In the genomic region with DNA sequence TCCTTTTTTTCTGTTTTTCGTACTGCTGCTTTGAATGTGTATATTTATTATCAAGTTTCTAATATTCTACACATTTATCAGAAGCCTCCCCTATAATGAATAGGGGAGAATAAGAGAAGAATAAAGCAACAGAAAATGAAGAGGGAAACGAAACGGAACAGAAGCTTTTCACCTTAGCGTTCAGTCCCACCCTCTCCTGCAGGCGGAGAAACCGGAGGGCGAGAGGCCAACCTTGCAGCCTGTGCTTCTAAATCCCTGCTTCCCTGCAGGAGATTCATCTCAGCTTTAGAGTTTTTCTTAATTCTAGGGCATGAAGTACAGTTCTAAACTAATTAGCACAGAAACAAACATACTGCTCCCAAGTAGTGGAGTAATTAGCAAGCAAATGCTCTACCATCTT, we compare ENCODE assay signal across 10 cellular contexts.
A peak's percentile ranks its signal among the peaks of the same experiment; 100 is the strongest.
DNase-seq lines count a peak whose midpoint lies in the region; ATAC-seq lines count a peak whose summit lies in the region.
"Had no signal": no experiment of that assay in that cellular context is flagged by ENCODE, and none has a peak within 500 bp of the region (broad histone marks: within the 10 kb centered on the region; RNA-seq: fewer than 3 reads in every experiment).

No MANE protein-coding gene starts in this region.

- H3K27ac ChIP-seq in iPS-18a (ENCODE audit: low read length): no peak overlapping the region
- H3K27ac ChIP-seq: A549 had no signal

- H3K27me3 ChIP-seq in iPS-18a (ENCODE audit: control insufficient read depth, insufficient read depth, low read length): no peaks in the 10 kb centered on the region

- DNase-seq in activated CD4-positive, alpha-beta T cell treated with anti-CD3 and anti-CD28 coated beads for 36 hours: no peak
- no peak for DNase-seq in activated CD4-positive, alpha-beta T cell treated with anti-CD3 and anti-CD28 coated beads for 48 hours
- peak; percentile 11 for DNase-seq in activated CD8-positive, alpha-beta T cell treated with anti-CD3 and anti-CD28 coated beads, Interleukin-2, amount 10 ng/mL, durations not matched to agents 7 days and 5 days
- DNase-seq in stimulated activated effector memory CD8-positive, alpha-beta T cell treated with anti-CD3 and anti-CD28 coated beads, Interleukin-12 subunit alpha, Interleukin-12 subunit beta, amount 100 ng/mL, for 72 hours (ENCODE audit: low spot score in 2 of 2): peak in 1 of 2 donors; percentile 41
- DNase-seq in head of caudate nucleus: no peak
- no peak for DNase-seq in mesenteric fat pad (ENCODE audit: low spot score)
- no peak for DNase-seq in anterior cingulate cortex (lab: John Stamatoyannopoulos, UW)

- peak overlapping the region; percentile 95 for H3K27ac Mint-ChIP-seq in activated CD4-positive, alpha-beta T cell treated with anti-CD3 and anti-CD28 coated beads for 36 hours
- H3K27ac Mint-ChIP-seq in activated CD8-positive, alpha-beta T cell treated with anti-CD3 and anti-CD28 coated beads, Interleukin-2, amount 10 ng/mL, durations not matched to agents 7 days and 5 days: peak overlapping the region; percentile 98
- H3K27ac Mint-ChIP-seq in stimulated activated effector memory CD8-positive, alpha-beta T cell treated with anti-CD3 and anti-CD28 coated beads, Interleukin-12 subunit alpha, Interleukin-12 subunit beta, amount 100 ng/mL, for 72 hours: peak overlapping the region; percentile 85

- POLR2A ChIA-PET in activated CD4-positive, alpha-beta T cell treated with anti-CD3 and anti-CD28 coated beads for 36 hours (lab: Charles Lee): interaction anchor here (1.3 kb wide), 1 partner anchor 130 kb away, joined by 7 read pairs; no protein-coding TSS in a partner anchor
- POLR2A ChIA-PET in activated CD8-positive, alpha-beta T cell treated with anti-CD3 and anti-CD28 coated beads, Interleukin-2, amount 10 ng/mL, durations not matched to agents 7 days and 5 days (lab: Charles Lee): interaction anchor here (0.6 to 6.9 kb wide), 4 partner anchors 11 to 207 kb away, joined by 3 to 127 read pairs (median 4); partner anchors contain the start of genes RSU1 and VIM

- peak overlapping the region; percentile 16 for H3K9ac ChIP-seq in iPS-18a (ENCODE audit: low read length)

- peaks cover 11% of the 10 kb centered on the region for H3K36me3 Mint-ChIP-seq in activated CD4-positive, alpha-beta T cell treated with anti-CD3 and anti-CD28 coated beads for 36 hours (ENCODE audit: low read depth)
- H3K36me3 Mint-ChIP-seq in activated CD8-positive, alpha-beta T cell treated with anti-CD3 and anti-CD28 coated beads, Interleukin-2, amount 10 ng/mL, durations not matched to agents 7 days and 5 days (ENCODE audit: low read depth): peaks cover 16% of the 10 kb centered on the region
- H3K36me3 Mint-ChIP-seq in stimulated activated effector memory CD8-positive, alpha-beta T cell treated with anti-CD3 and anti-CD28 coated beads, Interleukin-12 subunit alpha, Interleukin-12 subunit beta, amount 100 ng/mL, for 72 hours: peaks cover 23% of the 10 kb centered on the region

- ATAC-seq in activated CD4-positive, alpha-beta T cell treated with anti-CD3 and anti-CD28 coated beads for 36 hours: no peak
- no peak for ATAC-seq in activated CD8-positive, alpha-beta T cell treated with anti-CD3 and anti-CD28 coated beads, Interleukin-2, amount 10 ng/mL, durations not matched to agents 7 days and 5 days
- ATAC-seq in stimulated activated effector memory CD8-positive, alpha-beta T cell treated with anti-CD3 and anti-CD28 coated beads, Interleukin-12 subunit alpha, Interleukin-12 subunit beta, amount 100 ng/mL, for 72 hours: no peak
- ATAC-seq: A549, HepG2 had no signal

- H3K9me3 Mint-ChIP-seq in activated CD4-positive, alpha-beta T cell treated with anti-CD3 and anti-CD28 coated beads for 36 hours (ENCODE audit: low read depth): no peaks in the 10 kb centered on the region
- H3K9me3 Mint-ChIP-seq in activated CD8-positive, alpha-beta T cell treated with anti-CD3 and anti-CD28 coated beads, Interleukin-2, amount 10 ng/mL, durations not matched to agents 7 days and 5 days (ENCODE audit: insufficient read depth): peaks cover 11% of the 10 kb centered on the region
- no peaks in the 10 kb centered on the region for H3K9me3 Mint-ChIP-seq in stimulated activated effector memory CD8-positive, alpha-beta T cell treated with anti-CD3 and anti-CD28 coated beads, Interleukin-12 subunit alpha, Interleukin-12 subunit beta, amount 100 ng/mL, for 72 hours

- H3K4me3 Mint-ChIP-seq in activated CD4-positive, alpha-beta T cell treated with anti-CD3 and anti-CD28 coated beads for 36 hours: no peak overlapping the region
- H3K4me3 Mint-ChIP-seq in activated CD8-positive, alpha-beta T cell treated with anti-CD3 and anti-CD28 coated beads, Interleukin-2, amount 10 ng/mL, durations not matched to agents 7 days and 5 days: no peak overlapping the region
- no peak overlapping the region for H3K4me3 Mint-ChIP-seq in stimulated activated effector memory CD8-positive, alpha-beta T cell treated with anti-CD3 and anti-CD28 coated beads, Interleukin-12 subunit alpha, Interleukin-12 subunit beta, amount 100 ng/mL, for 72 hours

- intact Hi-C loops in activated CD4-positive, alpha-beta T cell treated with anti-CD3 and anti-CD28 coated beads for 36 hours (cut with DNase I, micrococcal nuclease): loop anchor here in 1 of 2 experiments (10.0 kb wide), 1 partner anchor 622 kb away; the partner anchor contains the start of gene STAM
- intact Hi-C loops in head of caudate nucleus (cut with DNase I): no loop called here

- no peaks in the 10 kb centered on the region for H3K27me3 Mint-ChIP-seq in activated CD4-positive, alpha-beta T cell treated with anti-CD3 and anti-CD28 coated beads for 36 hours
- no peaks in the 10 kb centered on the region for H3K27me3 Mint-ChIP-seq in activated CD8-positive, alpha-beta T cell treated with anti-CD3 and anti-CD28 coated beads, Interleukin-2, amount 10 ng/mL, durations not matched to agents 7 days and 5 days (ENCODE audit: low read depth)

- H3K4me1 Mint-ChIP-seq in activated CD4-positive, alpha-beta T cell treated with anti-CD3 and anti-CD28 coated beads for 36 hours: peaks cover 52% of the 10 kb centered on the region
- peaks cover 61% of the 10 kb centered on the region for H3K4me1 Mint-ChIP-seq in activated CD8-positive, alpha-beta T cell treated with anti-CD3 and anti-CD28 coated beads, Interleukin-2, amount 10 ng/mL, durations not matched to agents 7 days and 5 days (ENCODE audit: low read depth)
- H3K4me1 Mint-ChIP-seq in stimulated activated effector memory CD8-positive, alpha-beta T cell treated with anti-CD3 and anti-CD28 coated beads, Interleukin-12 subunit alpha, Interleukin-12 subunit beta, amount 100 ng/mL, for 72 hours: peaks cover 32% of the 10 kb centered on the region

- CTCF ChIA-PET in activated CD4-positive, alpha-beta T cell treated with anti-CD3 and anti-CD28 coated beads for 36 hours (lab: Charles Lee): interaction anchor here (2.5 kb wide), 1 partner anchor 17 kb away, joined by 15 read pairs; no protein-coding TSS in a partner anchor
- CTCF ChIA-PET in activated CD8-positive, alpha-beta T cell treated with anti-CD3 and anti-CD28 coated beads, Interleukin-2, amount 10 ng/mL, durations not matched to agents 7 days and 5 days (lab: Charles Lee): interaction anchor here (0.9 to 1.8 kb wide), 3 partner anchors 14 to 184 kb away, joined by 3 to 4 read pairs (median 3); no protein-coding TSS in a partner anchor

- peak overlapping the region; percentile 1 for H3K4me3 ChIP-seq in iPS-18a (ENCODE audit: low read length)
- H3K4me3 ChIP-seq: A549 had no signal

- no peaks in the 10 kb centered on the region for H3K36me3 ChIP-seq in iPS-18a (ENCODE audit: control insufficient read depth, low read depth, low read length)

- H3K9me3 ChIP-seq in iPS-18a (ENCODE audit: control insufficient read depth, low read depth, low read length): no peaks in the 10 kb centered on the region
- H3K9me3 ChIP-seq: A549 had no signal

- peaks cover 33% of the 10 kb centered on the region for H3K4me1 ChIP-seq in iPS-18a (ENCODE audit: control insufficient read depth, low read depth, low read length)
